10 cellular contexts compared by ENCODE assay signal in the genomic region with DNA sequence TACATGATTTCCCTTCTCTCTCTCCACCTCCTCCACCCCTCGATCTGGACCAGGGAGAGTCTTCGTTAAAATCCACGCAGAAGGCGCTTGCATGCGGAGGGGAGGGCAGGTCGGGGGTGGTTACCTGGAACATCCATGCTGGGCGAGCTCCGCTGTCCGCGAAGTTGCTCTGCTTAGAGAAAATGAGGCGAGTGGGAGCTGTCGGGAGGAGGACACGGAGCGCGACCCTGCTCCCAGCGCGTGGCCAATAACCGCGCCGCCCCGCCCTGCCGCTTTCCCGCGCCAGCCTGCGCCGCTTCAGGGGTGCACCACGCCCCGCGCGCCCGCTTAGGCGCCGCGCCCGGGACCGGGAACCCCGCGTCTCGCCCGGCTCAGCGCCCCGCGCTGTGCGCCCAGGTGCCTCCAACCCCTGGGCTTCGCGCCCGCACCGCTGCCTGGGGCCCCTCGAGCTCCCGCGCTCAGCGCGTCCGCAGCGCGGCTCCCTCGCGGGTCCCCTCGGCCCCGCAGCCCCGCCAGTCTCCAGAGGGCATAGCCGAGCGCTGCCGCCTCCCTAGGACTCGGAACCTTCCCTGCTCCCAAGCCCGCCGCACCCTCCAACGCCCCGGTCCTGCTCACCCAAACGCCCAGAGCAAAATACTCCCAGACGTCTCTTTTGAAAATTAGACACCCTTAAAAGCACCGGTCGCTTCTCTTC. TPM values are rescaled to one million over a fixed set of nuclear protein-coding genes. Genes with fewer than 3 reads are reported as not detected.
DNase-seq lines count a peak whose midpoint lies in the region; ATAC-seq and TF ChIP-seq lines count a peak whose summit lies in the region.
"Had no signal": no experiment of that assay in that cellular context is flagged by ENCODE, and none has a peak within 500 bp of the region (broad histone marks: within the 10 kb centered on the region; RNA-seq: fewer than 3 reads in every experiment).

No MANE protein-coding gene starts in this region.

- intact Hi-C loops in CD8-positive, alpha-beta T cell (cut with DNase I, micrococcal nuclease): no loop called here
- intact Hi-C loops in thyroid gland (cut with DNase I): no loop called here

- H3K9me3 ChIP-seq in CD8-positive, alpha-beta T cell (ENCODE audit: low read length): no peaks in the 10 kb centered on the region
- H3K9me3 ChIP-seq in neural cell (ENCODE audit: low read length): no peaks in the 10 kb centered on the region
- no peaks in the 10 kb centered on the region for H3K9me3 ChIP-seq in thyroid gland

- peak overlapping the region; percentile 56 for H3K9ac ChIP-seq in neural cell (ENCODE audit: low read length)

- H3K27ac Mint-ChIP-seq in CD8-positive, alpha-beta T cell: no peak overlapping the region

- CTCF ChIA-PET in CD8-positive, alpha-beta T cell (lab: Charles Lee): no interaction called here

- no peak overlapping the region for H3K27ac ChIP-seq in CD8-positive, alpha-beta T cell (ENCODE audit: low read depth, low read length)
- H3K27ac ChIP-seq in neural cell (ENCODE audit: low read length): no peak overlapping the region
- H3K27ac ChIP-seq in thyroid gland: no peak overlapping the region

- no peak for TF ChIP-seq EP300 in neural cell (conservative IDR thresholded peaks at IDR 0.05; ENCODE audit: poor library complexity, severe bottlenecking)

- no peak overlapping the region for H2AFZ ChIP-seq in neural cell (ENCODE audit: low read depth, low read length)

- no peaks in the 10 kb centered on the region for H3K27me3 ChIP-seq in CD8-positive, alpha-beta T cell (ENCODE audit: insufficient read depth, low read length)
- H3K27me3 ChIP-seq in neural cell (ENCODE audit: insufficient read depth, low read depth, low read length) (peaks cover 21% of the 10 kb centered on the region), thyroid gland (no peaks in the 10 kb centered on the region)

- H3K4me3 ChIP-seq in CD8-positive, alpha-beta T cell (ENCODE audit: low read depth, low read length): no peak overlapping the region
- H3K4me3 ChIP-seq in choroid plexus epithelial cell (ENCODE audit: low read depth, low read length): peak overlapping the region; percentile 44
- peak overlapping the region; percentile 73 for H3K4me3 ChIP-seq in neural cell (ENCODE audit: low read length)
- no peak overlapping the region for H3K4me3 ChIP-seq in thyroid gland (replicated peaks in 1 of 3)

- WGBS in thyroid gland, 2 donors: 1 to 3% methylated on average over 22 to 30 of the region's 73 CpGs

- no peak for DNase-seq in CD8-positive, alpha-beta T cell
- DNase-seq in NCI-H1092 treated with DMSO at 0.1 percent for 48 hours (lab: John Stamatoyannopoulos, UW) (peak; percentile 66), choroid plexus epithelial cell (ENCODE audit: low read depth) (no peak), midbrain (lab: John Stamatoyannopoulos, UW) (no peak), thyroid gland (no peak)
- DNase-seq: HCEC 1CT had no signal

- no peak for TF ChIP-seq POLR2A in thyroid gland (IDR thresholded peaks at IDR 0.05)

- POLR2A ChIA-PET in CD8-positive, alpha-beta T cell (lab: Charles Lee): no interaction called here

- no peaks in the 10 kb centered on the region for H3K9me2 ChIP-seq in neural cell (ENCODE audit: insufficient read depth, low read length)

- TF ChIP-seq RAD21 in neural cell (conservative IDR thresholded peaks at IDR 0.05): no peak

- no peaks in the 10 kb centered on the region for H3K79me2 ChIP-seq in neural cell (replicated peaks; ENCODE audit: insufficient read depth, low read length)

- peak overlapping the region; percentile 60 for H3K4me2 ChIP-seq in neural cell (ENCODE audit: low read length)

- peaks cover 27% of the 10 kb centered on the region for H3K27me3 Mint-ChIP-seq in CD8-positive, alpha-beta T cell (ENCODE audit: low read depth)

- ATAC-seq in CD8-positive, alpha-beta T cell: no peak
- no peak for ATAC-seq in GM19395 (IDR thresholded peaks at IDR 0.05; ENCODE audit: unreplicated experiment)
- ATAC-seq in HG03457 (IDR thresholded peaks at IDR 0.05; ENCODE audit: unreplicated experiment): no peak

- TF ChIP-seq CTCF in CD8-positive, alpha-beta T cell (IDR thresholded peaks at IDR 0.05): no peak
- no peak for TF ChIP-seq CTCF in choroid plexus epithelial cell (conservative IDR thresholded peaks at IDR 0.05; ENCODE audit: low read depth, low read length)
- no peak for TF ChIP-seq CTCF in neural cell (IDR thresholded peaks at IDR 0.05; ENCODE audit: poor library complexity, severe bottlenecking)
- TF ChIP-seq CTCF in thyroid gland (IDR thresholded peaks at IDR 0.05): no peak

- H3K4me1 ChIP-seq in CD8-positive, alpha-beta T cell (ENCODE audit: insufficient read depth, low read length): no peaks in the 10 kb centered on the region
- peaks cover 0 to 3% of the 10 kb centered on the region in 2 donors for H3K4me1 ChIP-seq in thyroid gland

- peak overlapping the region; percentile 26 for H3K4me3 Mint-ChIP-seq in CD8-positive, alpha-beta T cell

- H3F3A ChIP-seq in neural cell (ENCODE audit: insufficient read depth, low read length, poor library complexity, severe bottlenecking): no peaks in the 10 kb centered on the region

- H4K20me1 ChIP-seq in neural cell (ENCODE audit: insufficient read depth): no peaks in the 10 kb centered on the region

- H3K4me1 Mint-ChIP-seq in CD8-positive, alpha-beta T cell (ENCODE audit: low read depth): peaks cover 13% of the 10 kb centered on the region

- no peaks in the 10 kb centered on the region for H3K36me3 Mint-ChIP-seq in CD8-positive, alpha-beta T cell

- no peaks in the 10 kb centered on the region for H3K36me3 ChIP-seq in CD8-positive, alpha-beta T cell (ENCODE audit: insufficient read depth, low read length)
- H3K36me3 ChIP-seq in neural cell (ENCODE audit: insufficient read depth, low read length) (no peaks in the 10 kb centered on the region), thyroid gland (no peaks in the 10 kb centered on the region)

- no peaks in the 10 kb centered on the region for H3K9me3 Mint-ChIP-seq in CD8-positive, alpha-beta T cell

TF ChIP-seq in neural cell, 6 proteins besides CTCF, POLR2A, EP300 and RAD21:
- TF ChIP-seq, protein P1, sequence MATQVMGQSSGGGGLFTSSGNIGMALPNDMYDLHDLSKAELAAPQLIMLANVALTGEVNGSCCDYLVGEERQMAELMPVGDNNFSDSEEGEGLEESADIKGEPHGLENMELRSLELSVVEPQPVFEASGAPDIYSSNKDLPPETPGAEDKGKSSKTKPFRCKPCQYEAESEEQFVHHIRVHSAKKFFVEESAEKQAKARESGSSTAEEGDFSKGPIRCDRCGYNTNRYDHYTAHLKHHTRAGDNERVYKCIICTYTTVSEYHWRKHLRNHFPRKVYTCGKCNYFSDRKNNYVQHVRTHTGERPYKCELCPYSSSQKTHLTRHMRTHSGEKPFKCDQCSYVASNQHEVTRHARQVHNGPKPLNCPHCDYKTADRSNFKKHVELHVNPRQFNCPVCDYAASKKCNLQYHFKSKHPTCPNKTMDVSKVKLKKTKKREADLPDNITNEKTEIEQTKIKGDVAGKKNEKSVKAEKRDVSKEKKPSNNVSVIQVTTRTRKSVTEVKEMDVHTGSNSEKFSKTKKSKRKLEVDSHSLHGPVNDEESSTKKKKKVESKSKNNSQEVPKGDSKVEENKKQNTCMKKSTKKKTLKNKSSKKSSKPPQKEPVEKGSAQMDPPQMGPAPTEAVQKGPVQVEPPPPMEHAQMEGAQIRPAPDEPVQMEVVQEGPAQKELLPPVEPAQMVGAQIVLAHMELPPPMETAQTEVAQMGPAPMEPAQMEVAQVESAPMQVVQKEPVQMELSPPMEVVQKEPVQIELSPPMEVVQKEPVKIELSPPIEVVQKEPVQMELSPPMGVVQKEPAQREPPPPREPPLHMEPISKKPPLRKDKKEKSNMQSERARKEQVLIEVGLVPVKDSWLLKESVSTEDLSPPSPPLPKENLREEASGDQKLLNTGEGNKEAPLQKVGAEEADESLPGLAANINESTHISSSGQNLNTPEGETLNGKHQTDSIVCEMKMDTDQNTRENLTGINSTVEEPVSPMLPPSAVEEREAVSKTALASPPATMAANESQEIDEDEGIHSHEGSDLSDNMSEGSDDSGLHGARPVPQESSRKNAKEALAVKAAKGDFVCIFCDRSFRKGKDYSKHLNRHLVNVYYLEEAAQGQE (IDR thresholded peaks at IDR 0.05; ENCODE audit: borderline replicate concordance): no peak
- TF ChIP-seq EZH2 (IDR thresholded peaks at IDR 0.05; ENCODE audit: borderline replicate concordance, insufficient read depth, low read length, poor library complexity, severe bottlenecking) (no peak), SMC3 (conservative IDR thresholded peaks at IDR 0.05; ENCODE audit: poor library complexity) (no peak), MXI1 (conservative IDR thresholded peaks at IDR 0.05; ENCODE audit: poor library complexity, severe bottlenecking) (no peak), TAF1 (IDR thresholded peaks at IDR 0.05; ENCODE audit: low read depth) (no peak), POLR2AphosphoS5 (IDR thresholded peaks at IDR 0.05) (no peak)

RNA-seq across cellular contexts. Expression of a gene that starts 0.6 kb away (rescaled TPM):
- not detected for total RNA-seq in CD8-positive, alpha-beta T cell
- polyA plus RNA-seq in neural cell: 28.3 and 40.1 TPM in 2 replicates
- 26.0 and 30.9 TPM in 2 replicates for polyA minus RNA-seq in neural cell
- total RNA-seq in thyroid gland: not detected
- total RNA-seq: M059J had no signal

Comparison
In these comparisons a context has a peak if more than half of its experiments do, and no peak if none do; other contexts are left out.
1. H3K4me3 ChIP-seq: peak in choroid plexus epithelial cell (single experiment) and neural cell (single experiment); none in CD8-positive, alpha-beta T cell (single experiment) and thyroid gland (0 of 3).